ENCODE assay signal across 8 cellular contexts in the genomic region with DNA sequence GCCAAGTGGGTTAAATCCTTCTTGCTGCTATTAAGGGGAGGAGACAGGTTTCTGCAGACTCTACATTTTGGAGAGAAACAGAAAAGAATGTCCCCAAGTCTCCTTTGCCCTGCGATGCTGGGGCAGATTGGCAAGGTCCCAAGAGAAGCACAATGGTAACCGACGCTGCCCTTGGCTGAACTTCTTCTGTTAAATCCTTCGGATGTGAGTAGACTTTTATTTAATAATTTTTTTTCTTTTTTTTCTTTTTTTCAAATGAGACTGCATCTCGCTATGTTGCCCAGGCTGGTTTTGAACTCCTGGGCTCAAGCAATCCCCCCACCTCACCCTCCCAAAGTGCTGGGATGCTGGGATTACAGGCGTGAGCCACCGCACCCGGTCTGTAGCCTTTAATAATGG. TPM values are rescaled to one million over a fixed set of nuclear protein-coding genes. Genes with fewer than 3 reads are reported as not detected.
DNase-seq lines count a peak whose midpoint lies in the region; ATAC-seq, FAIRE-seq and TF ChIP-seq lines count a peak whose summit lies in the region.

No MANE protein-coding gene starts in this region.

- TF ChIP-seq CTCF in AG04450 (IDR thresholded peaks at IDR 0.05; ENCODE audit: low read depth, low read length) (no peak), astrocyte (IDR thresholded peaks at IDR 0.05; ENCODE audit: insufficient read depth, low read depth, low read length) (no peak)

- H2AFZ ChIP-seq in astrocyte (ENCODE audit: low read depth, low read length), result peak overlapping the region; percentile 64

- CTCF ChIA-PET in AG04450 (lab: Charles Lee), result interaction anchor here (1.9 to 2.4 kb wide), 2 partner anchors 72 to 75 kb away, joined by 6 to 15 read pairs; no protein-coding TSS in a partner anchor

- no peaks in the 10 kb centered on the region for H3K4me1 Mint-ChIP-seq in astrocyte (ENCODE audit: low read depth, unreplicated experiment)
- H3K4me1 Mint-ChIP-seq in memory B cell, result peaks cover 26% of the 10 kb centered on the region

- H3K79me2 ChIP-seq in astrocyte (ENCODE audit: insufficient read depth, low read length), result no peaks in the 10 kb centered on the region

- H3K4me1 ChIP-seq in astrocyte (ENCODE audit: insufficient read depth, low read length), result peaks cover 19% of the 10 kb centered on the region

- H3K27me3 ChIP-seq in AG04450 (ENCODE audit: control insufficient read depth, insufficient read depth, low read length), result no peaks in the 10 kb centered on the region
- H3K27me3 ChIP-seq in astrocyte (ENCODE audit: insufficient read depth, low read length), result no peaks in the 10 kb centered on the region

- peaks cover 3% of the 10 kb centered on the region for H4K20me1 ChIP-seq in astrocyte (ENCODE audit: insufficient read depth, low read length)

- H3K9me3 Mint-ChIP-seq in astrocyte (ENCODE audit: unreplicated experiment) (peaks cover 9% of the 10 kb centered on the region), memory B cell (peaks cover 3% of the 10 kb centered on the region)

- ATAC-seq in memory B cell (ENCODE audit: low read depth), result no peak
- ATAC-seq in GM21528 (IDR thresholded peaks at IDR 0.05; ENCODE audit: low FRiP score, unreplicated experiment), result no peak
- ATAC-seq in GM19035 (IDR thresholded peaks at IDR 0.05; ENCODE audit: unreplicated experiment), result no peak

- no peaks in the 10 kb centered on the region for H3K36me3 ChIP-seq in astrocyte (ENCODE audit: insufficient read depth, low read length)

- H3K27ac ChIP-seq in AG04450 (ENCODE audit: low read depth, low read length) (no peak overlapping the region), astrocyte (ENCODE audit: low read depth, low read length) (no peak overlapping the region)

- H3K27ac Mint-ChIP-seq in astrocyte (ENCODE audit: unreplicated experiment) (no peak overlapping the region), memory B cell (peak overlapping the region; percentile 58)

- DNase-seq in AG04450 (ENCODE audit: low read depth, low spot score) (no peak), HT1080 (ENCODE audit: low read depth) (peak; percentile 39), astrocyte (ENCODE audit: low read depth) (no peak), memory B cell (ENCODE audit: low spot score in 2 of 2) (no peak), urothelium cell line (ENCODE audit: low spot score) (no peak)
- DNase-seq in stimulated activated CD4-positive, alpha-beta T cell treated with anti-CD3 and anti-CD28 coated beads, Interleukin-2, amount 100 ng/mL, for 48 hours, result no peak

- POLR2A ChIA-PET in AG04450 (lab: Yijun Ruan, JAX), result interaction anchor here (5.2 kb wide), 1 partner anchor 21 kb away, joined by 30 read pairs; a partner anchor contains a TSS

- H3K9me3 ChIP-seq in AG04450 (ENCODE audit: control insufficient read depth, insufficient read depth, low read length) (peaks cover 24% of the 10 kb centered on the region), astrocyte (ENCODE audit: insufficient read depth, low read depth, low read length) (peaks cover 10% of the 10 kb centered on the region)

- peak overlapping the region; percentile 99 for H3K4me2 ChIP-seq in astrocyte (ENCODE audit: low read length)

- H3K36me3 Mint-ChIP-seq in astrocyte (ENCODE audit: low read depth, unreplicated experiment), result peaks cover 2% of the 10 kb centered on the region
- H3K36me3 Mint-ChIP-seq in memory B cell, result no peaks in the 10 kb centered on the region

- H3K4me3 Mint-ChIP-seq in astrocyte (ENCODE audit: unreplicated experiment), result peak overlapping the region; percentile 96
- peak overlapping the region; percentile 94 for H3K4me3 Mint-ChIP-seq in memory B cell

- FAIRE-seq in astrocyte (lab: Jason Lieb, UNC), result no peak
- FAIRE-seq in urothelium cell line (lab: Jason Lieb, UNC), result no peak

- H3K27me3 Mint-ChIP-seq in astrocyte (ENCODE audit: low read depth, unreplicated experiment) (peaks cover 6% of the 10 kb centered on the region), memory B cell (no peaks in the 10 kb centered on the region)

- H3K4me3 ChIP-seq in AG04450 (ENCODE audit: low read depth, low read length) (peak overlapping the region; percentile 71), astrocyte (ENCODE audit: insufficient read depth, low read depth, low read length) (peak overlapping the region; percentile 99)

- peak overlapping the region; percentile 65 for H3K9ac ChIP-seq in astrocyte (ENCODE audit: low read length)

RNA-seq across cellular contexts. Expression of a gene that starts 13.9 kb away (rescaled TPM):
- polyA plus RNA-seq in AG04450 (2011; rRNA removed), result 281 and 292 TPM in 2 replicates
- polyA minus RNA-seq in AG04450 (2011; rRNA and poly(A)+ RNA removed), result 134 and 174 TPM in 2 replicates
- 259 and 270 TPM in 2 replicates for total RNA-seq in HT1080 (2014; rRNA removed; shearing (Covaris generic))
- 248 and 267 TPM in 2 replicates for polyA plus RNA-seq in HT1080 (2015; cell fraction: cytosol; rRNA removed)
- polyA plus RNA-seq in HT1080 (2015; cell fraction: nucleus; rRNA removed), result 131 and 158 TPM in 2 replicates
- total RNA-seq in astrocyte, result 238 and 239 TPM in 2 replicates

RNA-seq across cellular contexts. Expression of a gene that starts 14.1 kb away (rescaled TPM):
- 29.8 and 36.0 TPM in 2 replicates for polyA plus RNA-seq in AG04450 (2011; rRNA removed)
- polyA minus RNA-seq in AG04450 (2011; rRNA and poly(A)+ RNA removed), result 24.4 and 28.5 TPM in 2 replicates
- 17.2 and 18.6 TPM in 2 replicates for total RNA-seq in HT1080 (2014; rRNA removed; shearing (Covaris generic))
- polyA plus RNA-seq in HT1080 (2015; cell fraction: cytosol; rRNA removed), result 13.7 and 14.5 TPM in 2 replicates
- polyA plus RNA-seq in HT1080 (2015; cell fraction: nucleus; rRNA removed), result 13.7 and 14.6 TPM in 2 replicates
- total RNA-seq in astrocyte, result 17.1 and 18.6 TPM in 2 replicates

RNA-seq across cellular contexts. Expression of a gene that starts 20.4 kb away (rescaled TPM):
- 48.5 and 53.7 TPM in 2 replicates for polyA plus RNA-seq in AG04450 (2011; rRNA removed)
- 14.7 and 16.9 TPM in 2 replicates for polyA minus RNA-seq in AG04450 (2011; rRNA and poly(A)+ RNA removed)
- 110 and 114 TPM in 2 replicates for total RNA-seq in HT1080 (2014; rRNA removed; shearing (Covaris generic))
- polyA plus RNA-seq in HT1080 (2015; cell fraction: cytosol; rRNA removed), result 81.8 and 85.9 TPM in 2 replicates
- 34.9 and 41.6 TPM in 2 replicates for polyA plus RNA-seq in HT1080 (2015; cell fraction: nucleus; rRNA removed)
- total RNA-seq in astrocyte, result 23.8 and 24.4 TPM in 2 replicates

RNA-seq across cellular contexts. Expression of a gene that starts 45.5 kb away (rescaled TPM):
- 8.4 and 11.4 TPM in 2 replicates for polyA plus RNA-seq in AG04450 (2011; rRNA removed)
- 8.4 and 9.2 TPM in 2 replicates for polyA minus RNA-seq in AG04450 (2011; rRNA and poly(A)+ RNA removed)
- 3.6 and 3.8 TPM in 2 replicates for total RNA-seq in HT1080 (2014; rRNA removed; shearing (Covaris generic))
- polyA plus RNA-seq in HT1080 (2015; cell fraction: cytosol; rRNA removed), result 3.4 and 3.9 TPM in 2 replicates
- polyA plus RNA-seq in HT1080 (2015; cell fraction: nucleus; rRNA removed), result 2.6 and 2.9 TPM in 2 replicates
- total RNA-seq in astrocyte, result 59.1 and 62.9 TPM in 2 replicates

RNA-seq across cellular contexts. Expression of a gene that starts 54.9 kb away (rescaled TPM):
- 2.9 and 3.6 TPM in 2 replicates for polyA plus RNA-seq in AG04450 (2011; rRNA removed)
- 3.6 and 4.4 TPM in 2 replicates for polyA minus RNA-seq in AG04450 (2011; rRNA and poly(A)+ RNA removed)
- total RNA-seq in HT1080 (2014; rRNA removed; shearing (Covaris generic)), result not detected in 2 replicates
- not detected in 2 replicates for polyA plus RNA-seq in HT1080 (2015; cell fraction: cytosol; rRNA removed)
- 0.16 TPM in 1 of 2 replicates, not detected in the other for polyA plus RNA-seq in HT1080 (2015; cell fraction: nucleus; rRNA removed)
- 7.1 and 10.6 TPM in 2 replicates for total RNA-seq in astrocyte
